In the genomic region with DNA sequence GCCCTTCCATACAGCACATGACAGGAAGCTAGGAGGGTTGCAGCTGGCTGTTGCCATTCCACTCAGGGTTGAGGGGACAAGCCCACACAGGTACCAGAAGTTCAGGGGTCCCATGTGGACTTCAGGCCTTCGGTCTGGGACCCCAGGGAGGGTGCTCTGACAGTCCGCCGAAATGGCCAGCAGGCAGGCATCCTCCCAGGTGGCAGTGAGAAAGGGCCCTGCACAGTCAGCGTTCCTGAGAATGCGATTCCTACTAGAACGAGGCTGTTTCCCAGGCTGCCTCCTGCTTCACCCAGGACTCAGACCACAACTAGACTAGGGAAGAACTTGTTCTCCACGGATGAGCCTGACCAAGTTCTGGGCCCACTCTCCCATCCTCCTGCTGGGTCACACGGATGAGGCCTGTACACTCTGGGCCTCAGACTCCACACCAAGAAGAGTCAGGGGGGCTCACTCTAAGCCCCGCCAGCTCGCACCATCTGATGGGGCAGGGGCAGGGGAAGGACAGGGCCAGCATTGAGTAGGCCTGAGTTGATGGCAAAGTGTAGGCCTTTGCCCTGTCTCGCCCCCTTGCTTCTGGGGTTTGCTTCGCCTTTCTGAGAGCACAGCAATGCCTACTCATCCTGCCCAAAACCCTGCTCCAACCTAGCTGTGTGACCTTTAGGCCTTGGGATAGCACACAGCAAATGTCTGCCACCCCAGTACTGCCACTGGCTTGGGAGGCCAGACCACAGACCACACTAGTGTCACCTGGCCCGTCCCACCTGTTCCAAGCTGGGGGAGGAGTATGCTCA, we compare ENCODE assay signal across 12 cellular contexts.
"Had no signal": no experiment of that assay in that cellular context is flagged by ENCODE, and none has a peak within 500 bp of the region (broad histone marks: within the 10 kb centered on the region; RNA-seq: fewer than 3 reads in every experiment).

No MANE protein-coding gene starts in this region.

- FAIRE-seq: TTC549 had no signal

- ATAC-seq: left colon, mucosa of descending colon, natural killer cell had no signal

- H3K4me3 ChIP-seq: esophagus muscularis mucosa, mucosa of descending colon, tibial artery had no signal

- H3K4me3 Mint-ChIP-seq: activated T-cell treated with anti-CD3 and anti-CD28 coated beads, Interleukin-2, amount 50 U/mL, for 24 hours; natural killer cell had no signal

- H3K27me3 ChIP-seq: esophagus muscularis mucosa, tibial artery had no signal

- DNase-seq: activated CD4-positive, alpha-beta T cell treated with anti-CD3 and anti-CD28 coated beads, Interleukin-2, amount 50 U/mL, for 1 hour; activated CD4-positive, CD25-positive, alpha-beta regulatory T cell; activated T-cell treated with anti-CD3 and anti-CD28 coated beads, Interleukin-2, amount 50 U/mL, for 24 hours; mammary epithelial cell; mucosa of descending colon; natural killer cell; stimulated activated CD4-positive, alpha-beta T cell treated with anti-CD3 and anti-CD28 coated beads, Interleukin-4, amount 100 ng/mL, for 4 hours; T-helper 2 cell had no signal

- H3K27ac Mint-ChIP-seq: activated T-cell treated with anti-CD3 and anti-CD28 coated beads, Interleukin-2, amount 50 U/mL, for 24 hours; natural killer cell had no signal

- H3K9me3 Mint-ChIP-seq: activated T-cell treated with anti-CD3 and anti-CD28 coated beads, Interleukin-2, amount 50 U/mL, for 24 hours; natural killer cell had no signal

- H3K9me3 ChIP-seq: esophagus muscularis mucosa, mucosa of descending colon, tibial artery had no signal

- H3K4me1 Mint-ChIP-seq: natural killer cell had no signal

- H3K36me3 ChIP-seq: esophagus muscularis mucosa, tibial artery had no signal

- H3K27me3 Mint-ChIP-seq: activated T-cell treated with anti-CD3 and anti-CD28 coated beads, Interleukin-2, amount 50 U/mL, for 24 hours had no signal

- H3K27ac ChIP-seq: esophagus muscularis mucosa, tibial artery had no signal
